8 cellular contexts compared by ENCODE assay signal in the genomic region with DNA sequence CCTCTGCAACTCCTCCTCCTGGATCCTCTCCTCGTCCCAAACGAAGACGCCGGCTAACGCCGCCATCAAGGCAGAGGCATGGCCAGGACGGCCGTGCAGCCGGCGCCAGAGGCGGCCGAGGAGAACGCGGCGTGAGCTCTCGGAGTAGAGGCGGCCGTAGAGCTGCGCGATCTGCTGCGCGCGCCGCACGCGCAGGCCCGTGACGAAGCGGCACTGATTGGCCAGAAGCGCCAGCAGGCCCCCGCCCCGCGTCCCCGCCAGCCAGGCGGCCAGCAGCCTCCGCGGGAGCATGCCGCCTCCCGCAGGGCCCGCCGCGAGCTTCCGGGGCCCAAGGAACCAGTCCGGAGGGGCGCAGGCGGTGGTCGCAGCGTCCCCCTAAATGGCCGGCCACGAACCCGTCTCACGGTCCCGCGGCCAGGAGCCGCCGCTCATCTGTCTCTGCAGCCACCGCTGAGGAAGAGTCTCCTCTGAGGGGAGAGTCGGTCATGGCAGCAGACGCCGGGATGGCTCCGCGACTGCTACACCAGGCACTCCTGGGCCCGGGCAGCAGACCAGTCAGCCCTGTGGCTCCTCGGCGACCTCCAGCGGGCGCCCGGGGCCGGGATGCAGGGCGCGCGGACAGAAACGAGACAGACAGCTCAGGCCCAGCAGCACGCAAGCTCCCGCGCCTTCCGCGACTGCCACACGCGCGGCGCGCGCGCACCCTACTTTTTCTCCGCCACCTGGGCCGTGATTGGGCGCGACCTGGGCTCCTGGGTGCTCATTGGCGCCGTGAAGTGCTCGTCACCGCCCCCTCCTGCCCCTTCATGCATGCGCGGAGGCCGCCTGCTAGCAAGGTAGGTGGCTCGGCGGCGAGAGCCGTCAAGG. TPM values are rescaled to one million over a fixed set of nuclear protein-coding genes. Genes with fewer than 3 reads are reported as not detected.
DNase-seq lines count a peak whose midpoint lies in the region; ATAC-seq and TF ChIP-seq lines count a peak whose summit lies in the region.

A gene with protein sequence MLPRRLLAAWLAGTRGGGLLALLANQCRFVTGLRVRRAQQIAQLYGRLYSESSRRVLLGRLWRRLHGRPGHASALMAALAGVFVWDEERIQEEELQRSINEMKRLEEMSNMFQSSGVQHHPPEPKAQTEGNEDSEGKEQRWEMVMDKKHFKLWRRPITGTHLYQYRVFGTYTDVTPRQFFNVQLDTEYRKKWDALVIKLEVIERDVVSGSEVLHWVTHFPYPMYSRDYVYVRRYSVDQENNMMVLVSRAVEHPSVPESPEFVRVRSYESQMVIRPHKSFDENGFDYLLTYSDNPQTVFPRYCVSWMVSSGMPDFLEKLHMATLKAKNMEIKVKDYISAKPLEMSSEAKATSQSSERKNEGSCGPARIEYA (minus strand): TSS at position 684 of the 867 bp plus-strand sequence. CDS start 393 bp downstream, at position 291.

- peaks cover 2% of the 10 kb centered on the region; the same call in 1 of the 2 replicates for H3K36me3 ChIP-seq in PC-3 (ENCODE audit: low read depth, low read length)

- no peaks in the 10 kb centered on the region for H3K27me3 ChIP-seq in PC-3 (ENCODE audit: low read length)

- H3K4me2 ChIP-seq in PC-3 (ENCODE audit: low read length), result peak within 1 kb of the TSS; percentile 90

- peak within 1 kb of the TSS; percentile 88 for H3K9ac ChIP-seq in PC-3 (ENCODE audit: low read length)

- ATAC-seq in GM21529 (IDR thresholded peaks at IDR 0.05; ENCODE audit: unreplicated experiment) (peak; percentile 89), PC-3 (peak; percentile 92)

- intact Hi-C loops in PC-3 (cut with micrococcal nuclease), result loop anchor here (2.0 kb wide), 1 partner anchor 52 kb away; no protein-coding TSS in a partner anchor

- DNase-seq in DMS153 (lab: John Stamatoyannopoulos, UW) (peak; percentile 96), PC-3 (peak; percentile 98), activated T-cell treated with anti-CD3 and anti-CD28 coated beads for 48 hours (ENCODE audit: low read depth) (peak; percentile 98), epithelial cell of prostate (ENCODE audit: low read depth, low spot score) (peak; percentile 90), mucosa of gallbladder (ENCODE audit: low spot score) (peak; percentile 99)
- DNase-seq in stimulated activated CD8-positive, alpha-beta memory T cell treated with anti-CD3 and anti-CD28 coated beads, Interleukin-4, amount 100 ng/mL, for 4 hours (ENCODE audit: low read depth in 2 of 2, low spot score in 1 of 2), result peak; percentile 92 to 96

- no peak for TF ChIP-seq CTCF in PC-3 (conservative IDR thresholded peaks at IDR 0.05; ENCODE audit: low read depth, low read length)

- peak within 1 kb of the TSS; percentile 85 for H2AFZ ChIP-seq in PC-3 (ENCODE audit: low read length)

- TF ChIP-seq RAD21 in Ishikawa (IDR thresholded peaks at IDR 0.05; ENCODE audit: low read depth), result no peak

- H4K20me1 ChIP-seq in PC-3 (ENCODE audit: low read length), result peaks cover 43% of the 10 kb centered on the region

- BruUV-seq in PC-3 (replicated peaks; lab: Mats Ljungman, UMichigan), result no TSS peak

- no peaks in the 10 kb centered on the region for H3F3A ChIP-seq in PC-3 (ENCODE audit: low read length, unreplicated experiment)

- POLR2A ChIA-PET in PC-3 (lab: Charles Lee; ENCODE audit: unreplicated experiment), result interaction anchor here (0.6 kb wide), 1 partner anchor 232 kb away, joined by 5 read pairs; no protein-coding TSS in a partner anchor

- H3K9me3 ChIP-seq in PC-3 (ENCODE audit: low read length), result no peaks in the 10 kb centered on the region

- H3K27ac ChIP-seq in PC-3 (ENCODE audit: low read length) (peak within 1 kb of the TSS; percentile 64), epithelial cell of prostate (peak within 1 kb of the TSS; percentile 84)

- H3K4me1 ChIP-seq in PC-3 (ENCODE audit: insufficient read depth, low read length), result peaks cover 25% of the 10 kb centered on the region

- H3K79me2 ChIP-seq in PC-3 (ENCODE audit: low read length), result peaks cover 67% of the 10 kb centered on the region

- peak within 1 kb of the TSS; percentile 75 for H3K4me3 ChIP-seq in PC-3 (ENCODE audit: low read length)

- H3K9me2 ChIP-seq in PC-3 (replicated peaks; ENCODE audit: low read length), result no peaks in the 10 kb centered on the region

- TF ChIP-seq EP300 in Ishikawa (IDR thresholded peaks at IDR 0.05; ENCODE audit: borderline replicate concordance), result no peak

- CTCF ChIA-PET in PC-3 (lab: Charles Lee), result interaction anchor here (0.6 to 1.4 kb wide), 3 partner anchors 25 to 69 kb away, joined by 3 to 6 read pairs (median 3); no protein-coding TSS in a partner anchor

TF ChIP-seq in Ishikawa, 13 proteins besides CTCF, POLR2A, EP300 and RAD21:
- TF ChIP-seq YY1 (IDR thresholded peaks at IDR 0.05; ENCODE audit: low read depth) (no peak), CREB1 (IDR thresholded peaks at IDR 0.05; ENCODE audit: low read depth) (peak; percentile 47; the same call in 1 of the 2 replicates), TCF12 (IDR thresholded peaks at IDR 0.05; ENCODE audit: low read depth) (peak; percentile 40; the same call in 1 of the 2 replicates), TEAD4 (IDR thresholded peaks at IDR 0.05) (no peak; the same call in 1 of the 2 replicates), EGR1 (IDR thresholded peaks at IDR 0.05) (peak; percentile 20; the same call in 1 of the 2 replicates), TAF1 (IDR thresholded peaks at IDR 0.05; ENCODE audit: low read depth) (peak; percentile 72), CEBPB (IDR thresholded peaks at IDR 0.05) (no peak)
- TF ChIP-seq, protein P1, sequence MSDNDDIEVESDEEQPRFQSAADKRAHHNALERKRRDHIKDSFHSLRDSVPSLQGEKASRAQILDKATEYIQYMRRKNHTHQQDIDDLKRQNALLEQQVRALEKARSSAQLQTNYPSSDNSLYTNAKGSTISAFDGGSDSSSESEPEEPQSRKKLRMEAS (IDR thresholded peaks at IDR 0.05), result peak; percentile 90
- TF ChIP-seq, protein P2, sequence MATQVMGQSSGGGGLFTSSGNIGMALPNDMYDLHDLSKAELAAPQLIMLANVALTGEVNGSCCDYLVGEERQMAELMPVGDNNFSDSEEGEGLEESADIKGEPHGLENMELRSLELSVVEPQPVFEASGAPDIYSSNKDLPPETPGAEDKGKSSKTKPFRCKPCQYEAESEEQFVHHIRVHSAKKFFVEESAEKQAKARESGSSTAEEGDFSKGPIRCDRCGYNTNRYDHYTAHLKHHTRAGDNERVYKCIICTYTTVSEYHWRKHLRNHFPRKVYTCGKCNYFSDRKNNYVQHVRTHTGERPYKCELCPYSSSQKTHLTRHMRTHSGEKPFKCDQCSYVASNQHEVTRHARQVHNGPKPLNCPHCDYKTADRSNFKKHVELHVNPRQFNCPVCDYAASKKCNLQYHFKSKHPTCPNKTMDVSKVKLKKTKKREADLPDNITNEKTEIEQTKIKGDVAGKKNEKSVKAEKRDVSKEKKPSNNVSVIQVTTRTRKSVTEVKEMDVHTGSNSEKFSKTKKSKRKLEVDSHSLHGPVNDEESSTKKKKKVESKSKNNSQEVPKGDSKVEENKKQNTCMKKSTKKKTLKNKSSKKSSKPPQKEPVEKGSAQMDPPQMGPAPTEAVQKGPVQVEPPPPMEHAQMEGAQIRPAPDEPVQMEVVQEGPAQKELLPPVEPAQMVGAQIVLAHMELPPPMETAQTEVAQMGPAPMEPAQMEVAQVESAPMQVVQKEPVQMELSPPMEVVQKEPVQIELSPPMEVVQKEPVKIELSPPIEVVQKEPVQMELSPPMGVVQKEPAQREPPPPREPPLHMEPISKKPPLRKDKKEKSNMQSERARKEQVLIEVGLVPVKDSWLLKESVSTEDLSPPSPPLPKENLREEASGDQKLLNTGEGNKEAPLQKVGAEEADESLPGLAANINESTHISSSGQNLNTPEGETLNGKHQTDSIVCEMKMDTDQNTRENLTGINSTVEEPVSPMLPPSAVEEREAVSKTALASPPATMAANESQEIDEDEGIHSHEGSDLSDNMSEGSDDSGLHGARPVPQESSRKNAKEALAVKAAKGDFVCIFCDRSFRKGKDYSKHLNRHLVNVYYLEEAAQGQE (IDR thresholded peaks at IDR 0.05; ENCODE audit: low read depth), result no peak
TF ChIP-seq in Ishikawa: peak in this region for 5.

RNA-seq across cellular contexts. Expression of the gene that starts here (rescaled TPM):
- total RNA-seq in PC-3 (2014; rRNA removed), result 164 and 169 TPM in 2 replicates
- 117 TPM for total RNA-seq in mucosa of gallbladder

Comparison
In these comparisons a context has a peak if more than half of its experiments do, and no peak if none do; other contexts are left out.
1. Peak in every context shown above with its lines: DNase-seq, ATAC-seq, H3K4me3 ChIP-seq and H3K27ac ChIP-seq.